ENCODE assay signal across 13 cellular contexts in genomic region chr17:61816538-61816937, GRCh38. TPM values are rescaled to one million over a fixed set of nuclear protein-coding genes. Genes with fewer than 3 reads are reported as not detected.
A peak's percentile ranks its signal among the peaks of the same experiment; 100 is the strongest.
DNase-seq lines count a peak whose midpoint lies in the region; ATAC-seq and TF ChIP-seq lines count a peak whose summit lies in the region.
"Had no signal": no experiment of that assay in that cellular context is flagged by ENCODE, and none has a peak within 500 bp of the region (broad histone marks: within the 10 kb centered on the region; RNA-seq: fewer than 3 reads in every experiment).

No MANE protein-coding gene starts in this region.

- DNase-seq in CD1c-positive myeloid dendritic cell (ENCODE audit: extremely low spot score) (peak; percentile 75), SIG-M5 (lab: John Stamatoyannopoulos, UW) (peak; percentile 42), fibroblast of mammary gland (ENCODE audit: low read depth) (peak; percentile 17), glomerular visceral epithelial cell (ENCODE audit: extremely low spot score) (no peak)
- DNase-seq in effector CD8-positive, alpha-beta T cell (lab: John Stamatoyannopoulos, UW): no peak
- DNase-seq: adrenal gland; cerebellar nuclear complex; NCI-H2227 treated with DMSO at 0.1 percent for 48 hours; PC-9; stimulated activated naive CD4-positive, alpha-beta T cell had no signal

- no peaks in the 10 kb centered on the region for H3K9me3 Mint-ChIP-seq in IgD-negative memory B cell

- peak overlapping the region; percentile 18 to 90 (median 81) for H3K4me3 Mint-ChIP-seq in IgD-negative memory B cell

- H3K36me3 Mint-ChIP-seq in IgD-negative memory B cell: peaks cover 10% of the 10 kb centered on the region

- ATAC-seq in GM21528 (IDR thresholded peaks at IDR 0.05; ENCODE audit: low FRiP score, unreplicated experiment) (no peak), HG03469 (IDR thresholded peaks at IDR 0.05; ENCODE audit: unreplicated experiment) (no peak)

- peaks cover 18 to 36% (median 28%) of the 10 kb centered on the region in 3 donors for H3K4me1 Mint-ChIP-seq in IgD-negative memory B cell

- peak overlapping the region; percentile 54 to 85 (median 65) for H3K27ac Mint-ChIP-seq in IgD-negative memory B cell

- H3K27me3 Mint-ChIP-seq in IgD-negative memory B cell: no peaks in the 10 kb centered on the region

- no peak for TF ChIP-seq CTCF in fibroblast of mammary gland (conservative IDR thresholded peaks at IDR 0.05; ENCODE audit: control insufficient read depth, insufficient read depth, low read depth, low read length)

- no peak overlapping the region for H3K4me3 ChIP-seq in fibroblast of mammary gland (ENCODE audit: control insufficient read depth, low read depth, low read length)
- H3K4me3 ChIP-seq: adrenal gland, PC-9 had no signal

RNA-seq across cellular contexts. Expression of gene BRIP1, which starts 46.8 kb away (rescaled TPM):
- polyA plus RNA-seq in IgD-negative memory B cell: 2.7 TPM

Comparison
In these comparisons a context has a peak if more than half of its experiments do, and no peak if none do; other contexts are left out.
1. DNase-seq: peak in CD1c-positive myeloid dendritic cell (single experiment), SIG-M5 (single experiment) and fibroblast of mammary gland (single experiment); none in effector CD8-positive, alpha-beta T cell (single experiment) and glomerular visceral epithelial cell (single experiment).